In the genomic region with DNA sequence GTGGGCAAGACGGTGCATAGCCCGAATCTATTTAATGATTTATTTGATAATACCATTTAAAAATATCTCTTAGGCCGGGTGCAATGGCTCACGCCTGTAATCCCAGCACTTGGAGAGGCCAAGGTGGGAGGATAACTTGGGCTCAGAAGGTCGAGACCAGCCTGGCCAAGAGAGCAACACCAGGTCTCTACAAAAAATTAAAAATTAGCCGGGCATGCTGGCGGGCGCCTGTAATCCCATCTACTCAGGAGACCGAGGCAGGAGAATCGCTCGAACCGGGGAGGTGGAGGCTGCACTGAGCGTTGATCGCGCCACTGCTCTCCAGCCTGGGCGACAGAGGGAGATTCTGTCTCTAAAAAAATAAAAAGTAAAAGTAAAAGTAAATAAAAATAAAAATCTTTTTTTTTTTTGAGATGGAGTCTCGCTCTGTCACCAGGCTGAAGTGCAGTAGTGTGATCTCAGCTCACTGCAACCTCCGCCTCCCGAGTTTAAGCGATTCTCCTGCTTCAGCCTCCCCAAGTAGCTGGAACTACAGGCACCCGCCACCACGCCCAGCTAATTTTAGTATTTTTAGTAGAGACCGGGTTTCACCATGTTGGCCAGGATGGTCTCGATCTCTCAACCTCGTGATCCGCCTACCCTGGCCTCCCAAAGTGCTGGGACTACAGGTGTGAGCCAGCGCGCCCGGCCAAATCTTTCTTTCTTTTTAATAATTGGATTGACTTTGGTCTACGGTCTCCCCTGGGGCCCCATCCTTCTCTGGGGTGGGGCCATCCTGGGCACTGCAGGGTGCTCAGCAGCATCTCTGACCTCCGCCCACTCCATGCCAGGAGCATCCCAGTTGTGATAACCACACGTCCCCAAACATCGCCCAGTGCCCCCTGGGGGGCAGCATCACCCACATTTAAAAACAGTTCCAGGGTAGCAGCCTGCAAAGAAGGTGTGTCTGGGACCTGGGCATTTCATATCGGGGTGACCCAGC, we compare ENCODE assay signal across 2 cellular contexts.
TF ChIP-seq lines count a peak whose summit lies in the region.

No MANE protein-coding gene starts in this region.

TF ChIP-seq in A549, 52 proteins besides CTCF, POLR2A, EP300 and RAD21 (continued from another document):
- TF ChIP-seq, protein P1, sequence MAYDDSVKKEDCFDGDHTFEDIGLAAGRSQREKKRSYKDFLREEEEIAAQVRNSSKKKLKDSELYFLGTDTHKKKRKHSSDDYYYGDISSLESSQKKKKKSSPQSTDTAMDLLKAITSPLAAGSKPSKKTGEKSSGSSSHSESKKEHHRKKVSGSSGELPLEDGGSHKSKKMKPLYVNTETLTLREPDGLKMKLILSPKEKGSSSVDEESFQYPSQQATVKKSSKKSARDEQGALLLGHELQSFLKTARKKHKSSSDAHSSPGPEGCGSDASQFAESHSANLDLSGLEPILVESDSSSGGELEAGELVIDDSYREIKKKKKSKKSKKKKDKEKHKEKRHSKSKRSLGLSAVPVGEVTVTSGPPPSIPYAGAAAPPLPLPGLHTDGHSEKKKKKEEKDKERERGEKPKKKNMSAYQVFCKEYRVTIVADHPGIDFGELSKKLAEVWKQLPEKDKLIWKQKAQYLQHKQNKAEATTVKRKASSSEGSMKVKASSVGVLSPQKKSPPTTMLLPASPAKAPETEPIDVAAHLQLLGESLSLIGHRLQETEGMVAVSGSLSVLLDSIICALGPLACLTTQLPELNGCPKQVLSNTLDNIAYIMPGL (CRISPR knock-in tag; IDR thresholded peaks at IDR 0.05; ENCODE audit: borderline replicate concordance) = no peak
- TF ChIP-seq, protein P2, sequence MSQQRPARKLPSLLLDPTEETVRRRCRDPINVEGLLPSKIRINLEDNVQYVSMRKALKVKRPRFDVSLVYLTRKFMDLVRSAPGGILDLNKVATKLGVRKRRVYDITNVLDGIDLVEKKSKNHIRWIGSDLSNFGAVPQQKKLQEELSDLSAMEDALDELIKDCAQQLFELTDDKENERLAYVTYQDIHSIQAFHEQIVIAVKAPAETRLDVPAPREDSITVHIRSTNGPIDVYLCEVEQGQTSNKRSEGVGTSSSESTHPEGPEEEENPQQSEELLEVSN (IDR thresholded peaks at IDR 0.05; ENCODE audit: borderline replicate concordance, low read depth) = peak; percentile 18; the same call in 1 of the 2 replicates
- TF ChIP-seq RCOR1 (IDR thresholded peaks at IDR 0.05; ENCODE audit: low read depth, low read length) = no peak
- no peak for TF ChIP-seq NR3C1 (IDR thresholded peaks at IDR 0.05)

TF ChIP-seq in IMR-90, 13 proteins besides CTCF, POLR2A, EP300 and RAD21 (continued from another document):
- TF ChIP-seq CEBPB (IDR thresholded peaks at IDR 0.05; ENCODE audit: low read depth, low read length) = no peak
- no peak for TF ChIP-seq BHLHE40 (IDR thresholded peaks at IDR 0.05; ENCODE audit: low read depth, low read length)
- TF ChIP-seq FOS (IDR thresholded peaks at IDR 0.05; ENCODE audit: low read depth, low read length) = no peak
- TF ChIP-seq CHD1 (IDR thresholded peaks at IDR 0.05; ENCODE audit: low read depth, low read length) = no peak
- TF ChIP-seq MXI1 (IDR thresholded peaks at IDR 0.05; ENCODE audit: borderline replicate concordance, low read depth, low read length) = no peak
- no peak for TF ChIP-seq MAFK (IDR thresholded peaks at IDR 0.05; ENCODE audit: low read depth, low read length)
- TF ChIP-seq, protein P3, sequence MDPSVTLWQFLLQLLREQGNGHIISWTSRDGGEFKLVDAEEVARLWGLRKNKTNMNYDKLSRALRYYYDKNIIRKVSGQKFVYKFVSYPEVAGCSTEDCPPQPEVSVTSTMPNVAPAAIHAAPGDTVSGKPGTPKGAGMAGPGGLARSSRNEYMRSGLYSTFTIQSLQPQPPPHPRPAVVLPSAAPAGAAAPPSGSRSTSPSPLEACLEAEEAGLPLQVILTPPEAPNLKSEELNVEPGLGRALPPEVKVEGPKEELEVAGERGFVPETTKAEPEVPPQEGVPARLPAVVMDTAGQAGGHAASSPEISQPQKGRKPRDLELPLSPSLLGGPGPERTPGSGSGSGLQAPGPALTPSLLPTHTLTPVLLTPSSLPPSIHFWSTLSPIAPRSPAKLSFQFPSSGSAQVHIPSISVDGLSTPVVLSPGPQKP (IDR thresholded peaks at IDR 0.05; ENCODE audit: borderline replicate concordance, low read depth, low read length) = no peak
- TF ChIP-seq, protein P4, sequence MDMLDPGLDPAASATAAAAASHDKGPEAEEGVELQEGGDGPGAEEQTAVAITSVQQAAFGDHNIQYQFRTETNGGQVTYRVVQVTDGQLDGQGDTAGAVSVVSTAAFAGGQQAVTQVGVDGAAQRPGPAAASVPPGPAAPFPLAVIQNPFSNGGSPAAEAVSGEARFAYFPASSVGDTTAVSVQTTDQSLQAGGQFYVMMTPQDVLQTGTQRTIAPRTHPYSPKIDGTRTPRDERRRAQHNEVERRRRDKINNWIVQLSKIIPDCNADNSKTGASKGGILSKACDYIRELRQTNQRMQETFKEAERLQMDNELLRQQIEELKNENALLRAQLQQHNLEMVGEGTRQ (IDR thresholded peaks at IDR 0.05; ENCODE audit: low read depth, low read length) = no peak
- no peak for TF ChIP-seq MAZ (IDR thresholded peaks at IDR 0.05; ENCODE audit: borderline replicate concordance, low read depth, low read length)
- TF ChIP-seq NFE2L2 (IDR thresholded peaks at IDR 0.05; ENCODE audit: low read depth, low read length) = no peak
- no peak for TF ChIP-seq RFX5 (IDR thresholded peaks at IDR 0.05; ENCODE audit: low read depth, low read length)
